In genomic region chr10:113438660-113439059, GRCh38 we compare ENCODE assay signal across 1 cellular context.
TF ChIP-seq lines count a peak whose summit lies in the region.

No MANE protein-coding gene starts in this region.

TF ChIP-seq in SK-N-SH treated with all-trans-retinoic acid at 6 μM for 48 hours, 23 proteins besides CTCF, POLR2A, EP300 and RAD21 (continued from another document):
- TF ChIP-seq ZFP30 (CRISPR knock-in tag; IDR thresholded peaks at IDR 0.05) = no peak
